Comparison of ENCODE assay signal across 15 cellular contexts in the genomic region with DNA sequence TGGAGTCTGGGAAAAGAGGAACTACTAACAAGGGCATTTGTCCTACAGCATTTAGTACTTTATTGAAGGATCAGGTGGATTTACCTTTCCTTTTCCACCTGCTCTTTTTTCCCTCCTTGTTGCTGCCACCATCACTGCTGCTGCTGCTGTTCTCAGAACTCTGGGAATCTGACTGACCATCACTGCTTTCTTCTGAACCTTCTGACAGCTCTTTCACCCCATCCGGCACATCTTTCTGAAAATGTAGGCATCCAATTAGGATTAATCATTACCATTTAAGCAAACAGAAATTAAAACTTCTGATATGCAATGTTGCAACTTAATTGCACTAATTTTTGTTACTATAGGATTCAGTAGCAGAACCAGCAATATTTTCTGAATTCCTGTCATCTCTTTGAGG.
DNase-seq lines count a peak whose midpoint lies in the region; ATAC-seq lines count a peak whose summit lies in the region.
"Had no signal": no experiment of that assay in that cellular context is flagged by ENCODE, and none has a peak within 500 bp of the region (broad histone marks: within the 10 kb centered on the region; RNA-seq: fewer than 3 reads in every experiment).

No MANE protein-coding gene starts in this region.

- H3K36me3 Mint-ChIP-seq in activated CD4-positive, alpha-beta T cell treated with anti-CD3 and anti-CD28 coated beads, Interleukin-2, amount 10 ng/mL, durations not matched to agents 24 days and 14 days (ENCODE audit: low read depth), result peaks cover 67% of the 10 kb centered on the region
- peaks cover 22 to 64% (median 25%) of the 10 kb centered on the region in 3 donors for H3K36me3 Mint-ChIP-seq in CD8-positive, alpha-beta memory T cell
- H3K36me3 Mint-ChIP-seq in activated T-helper 1 cell treated with anti-CD3 and anti-CD28 coated beads, Interleukin-12 subunit alpha, Interleukin-12 subunit beta, Interleukin-2, Interleukin-4 antibody, amounts not matched to agents 30 ng/mL and 10 ng/mL and 1 ng/mL, durations not matched to agents 14 hours and 24 hours and 36 hours (ENCODE audit: low read depth), result peaks cover 46% of the 10 kb centered on the region

- CTCF ChIA-PET in CD8-positive, alpha-beta memory T cell (lab: Charles Lee), result no interaction called here

- peaks cover 15% of the 10 kb centered on the region for H3K36me3 ChIP-seq in CD8-positive, alpha-beta memory T cell (ENCODE audit: insufficient read depth, low read length)

- intact Hi-C loops in activated CD4-positive, alpha-beta T cell treated with anti-CD3 and anti-CD28 coated beads, Interleukin-2, amount 10 ng/mL, durations not matched to agents 24 days and 14 days (cut with micrococcal nuclease), result loop anchor here (10.0 kb wide), 1 partner anchor 56 kb away; no protein-coding TSS in a partner anchor
- intact Hi-C loops in activated T-helper 1 cell treated with anti-CD3 and anti-CD28 coated beads, Interleukin-12 subunit alpha, Interleukin-12 subunit beta, Interleukin-2, Interleukin-4 antibody, amounts not matched to agents 30 ng/mL and 10 ng/mL and 1 ng/mL, durations not matched to agents 14 hours and 24 hours and 36 hours (cut with micrococcal nuclease), result loop anchor here (5.0 to 10.0 kb wide), 2 partner anchors 47 to 214 kb away; no protein-coding TSS in a partner anchor

- no peaks in the 10 kb centered on the region for H3K9me3 ChIP-seq in CD8-positive, alpha-beta memory T cell (ENCODE audit: low read length)
- H3K9me3 ChIP-seq: MG63, Peyer's patch had no signal

- peak overlapping the region; percentile 4 for H3K27ac Mint-ChIP-seq in activated CD4-positive, alpha-beta T cell treated with anti-CD3 and anti-CD28 coated beads, Interleukin-2, amount 10 ng/mL, durations not matched to agents 24 days and 14 days
- H3K27ac Mint-ChIP-seq in CD8-positive, alpha-beta memory T cell, result peak overlapping the region; percentile 6 to 91 (median 58)
- H3K27ac Mint-ChIP-seq in activated T-helper 1 cell treated with anti-CD3 and anti-CD28 coated beads, Interleukin-12 subunit alpha, Interleukin-12 subunit beta, Interleukin-2, Interleukin-4 antibody, amounts not matched to agents 30 ng/mL and 10 ng/mL and 1 ng/mL, durations not matched to agents 14 hours and 24 hours and 36 hours, result peak overlapping the region; percentile 40

- DNase-seq in activated CD4-positive, alpha-beta T cell treated with anti-CD3 and anti-CD28 coated beads, Interleukin-2, amount 10 ng/mL, durations not matched to agents 24 days and 14 days, result no peak
- DNase-seq in activated CD4-positive, alpha-beta T cell treated with anti-CD3 and anti-CD28 coated beads for 48 hours, result no peak
- no peak for DNase-seq in CD8-positive, alpha-beta memory T cell
- no peak for DNase-seq in activated T-helper 1 cell treated with anti-CD3 and anti-CD28 coated beads, Interleukin-12 subunit alpha, Interleukin-12 subunit beta, Interleukin-2, Interleukin-4 antibody, amounts not matched to agents 30 ng/mL and 10 ng/mL and 1 ng/mL, durations not matched to agents 14 hours and 24 hours and 36 hours (ENCODE audit: low spot score)
- DNase-seq in left lobe of liver (ENCODE audit: low spot score), result no peak
- no peak for DNase-seq in SKM-1 (lab: John Stamatoyannopoulos, UW; ENCODE audit: unreplicated experiment)
- DNase-seq in LoVo (ENCODE audit: low spot score), result no peak
- DNase-seq: GOT3, MG63, NCI-H1092, NCI-H2081 treated with DMSO at 0.1 percent for 48 hours, NCI-H524, Peyer's patch had no signal

- peak; percentile 62 for ATAC-seq in left lobe of liver
- no peak for ATAC-seq in GM21390 (IDR thresholded peaks at IDR 0.05; ENCODE audit: unreplicated experiment)
- ATAC-seq: Right ventricle myocardium inferior had no signal

- H3K9me3 Mint-ChIP-seq in activated CD4-positive, alpha-beta T cell treated with anti-CD3 and anti-CD28 coated beads, Interleukin-2, amount 10 ng/mL, durations not matched to agents 24 days and 14 days, result no peaks in the 10 kb centered on the region
- H3K9me3 Mint-ChIP-seq in CD8-positive, alpha-beta memory T cell, result no peaks in the 10 kb centered on the region
- no peaks in the 10 kb centered on the region for H3K9me3 Mint-ChIP-seq in activated T-helper 1 cell treated with anti-CD3 and anti-CD28 coated beads, Interleukin-12 subunit alpha, Interleukin-12 subunit beta, Interleukin-2, Interleukin-4 antibody, amounts not matched to agents 30 ng/mL and 10 ng/mL and 1 ng/mL, durations not matched to agents 14 hours and 24 hours and 36 hours

- H3K4me3 ChIP-seq in CD8-positive, alpha-beta memory T cell (ENCODE audit: low read length), result no peak overlapping the region
- H3K4me3 ChIP-seq: MG63, Peyer's patch had no signal

- peaks cover 51% of the 10 kb centered on the region for H3K4me1 ChIP-seq in CD8-positive, alpha-beta memory T cell (ENCODE audit: insufficient read depth, low read length)
- H3K4me1 ChIP-seq: Peyer's patch had no signal

- no peaks in the 10 kb centered on the region for H3K27me3 Mint-ChIP-seq in activated CD4-positive, alpha-beta T cell treated with anti-CD3 and anti-CD28 coated beads, Interleukin-2, amount 10 ng/mL, durations not matched to agents 24 days and 14 days
- H3K27me3 Mint-ChIP-seq in CD8-positive, alpha-beta memory T cell, result no peaks in the 10 kb centered on the region
- H3K27me3 Mint-ChIP-seq in activated T-helper 1 cell treated with anti-CD3 and anti-CD28 coated beads, Interleukin-12 subunit alpha, Interleukin-12 subunit beta, Interleukin-2, Interleukin-4 antibody, amounts not matched to agents 30 ng/mL and 10 ng/mL and 1 ng/mL, durations not matched to agents 14 hours and 24 hours and 36 hours (ENCODE audit: insufficient read depth), result no peaks in the 10 kb centered on the region

- no peaks in the 10 kb centered on the region for H3K27me3 ChIP-seq in CD8-positive, alpha-beta memory T cell (ENCODE audit: insufficient read depth, low read length, poor library complexity, severe bottlenecking)
- H3K27me3 ChIP-seq: MG63, Peyer's patch had no signal

- no peak overlapping the region for H3K4me3 Mint-ChIP-seq in activated CD4-positive, alpha-beta T cell treated with anti-CD3 and anti-CD28 coated beads, Interleukin-2, amount 10 ng/mL, durations not matched to agents 24 days and 14 days
- H3K4me3 Mint-ChIP-seq in CD8-positive, alpha-beta memory T cell, result no peak overlapping the region
- no peak overlapping the region for H3K4me3 Mint-ChIP-seq in activated T-helper 1 cell treated with anti-CD3 and anti-CD28 coated beads, Interleukin-12 subunit alpha, Interleukin-12 subunit beta, Interleukin-2, Interleukin-4 antibody, amounts not matched to agents 30 ng/mL and 10 ng/mL and 1 ng/mL, durations not matched to agents 14 hours and 24 hours and 36 hours

- H3K4me1 Mint-ChIP-seq in activated CD4-positive, alpha-beta T cell treated with anti-CD3 and anti-CD28 coated beads, Interleukin-2, amount 10 ng/mL, durations not matched to agents 24 days and 14 days, result peaks cover 64% of the 10 kb centered on the region
- H3K4me1 Mint-ChIP-seq in CD8-positive, alpha-beta memory T cell, result peaks cover 54 to 83% (median 55%) of the 10 kb centered on the region in 3 donors
- peaks cover 65% of the 10 kb centered on the region for H3K4me1 Mint-ChIP-seq in activated T-helper 1 cell treated with anti-CD3 and anti-CD28 coated beads, Interleukin-12 subunit alpha, Interleukin-12 subunit beta, Interleukin-2, Interleukin-4 antibody, amounts not matched to agents 30 ng/mL and 10 ng/mL and 1 ng/mL, durations not matched to agents 14 hours and 24 hours and 36 hours (ENCODE audit: low read depth)

- H3K27ac ChIP-seq in CD8-positive, alpha-beta memory T cell (ENCODE audit: low read depth, low read length), result no peak overlapping the region
- H3K27ac ChIP-seq: Peyer's patch had no signal

- POLR2A ChIA-PET in CD8-positive, alpha-beta memory T cell (lab: Charles Lee), result interaction anchor here (0.6 kb wide), 1 partner anchor 28 kb away, joined by 3 read pairs; no protein-coding TSS in a partner anchor

Comparison
In these comparisons a context has a peak if more than half of its experiments do, and no peak if none do; other contexts are left out.
1. H3K27ac Mint-ChIP-seq: peak in every context shown above with its lines; median percentile 58 in CD8-positive, alpha-beta memory T cell; 40 in activated T-helper 1 cell treated with anti-CD3 and anti-CD28 coated beads, Interleukin-12 subunit alpha, Interleukin-12 subunit beta, Interleukin-2, Interleukin-4 antibody, amounts not matched to agents 30 ng/mL and 10 ng/mL and 1 ng/mL, durations not matched to agents 14 hours and 24 hours and 36 hours; 4 in activated CD4-positive, alpha-beta T cell treated with anti-CD3 and anti-CD28 coated beads, Interleukin-2, amount 10 ng/mL, durations not matched to agents 24 days and 14 days.